ENCODE assay signal across 8 cellular contexts in genomic region chrX:154372612-154373022, GRCh38. TPM values are rescaled to one million over a fixed set of nuclear protein-coding genes. Genes with fewer than 3 reads are reported as not detected.
DNase-seq lines count a peak whose midpoint lies in the region; ATAC-seq and TF ChIP-seq lines count a peak whose summit lies in the region.

No MANE protein-coding gene starts in this region.

- H3K4me3 Mint-ChIP-seq in effector memory CD8-positive, alpha-beta T cell = peak overlapping the region; percentile 86 to 92

- H3K9ac ChIP-seq in OCI-LY3 (ENCODE audit: low read length) (peak overlapping the region; percentile 94), skeletal muscle satellite cell (ENCODE audit: low read depth, low read length) (peak overlapping the region; percentile 65)

- H3K27me3 Mint-ChIP-seq in effector memory CD8-positive, alpha-beta T cell = no peaks in the 10 kb centered on the region

- DNase-seq in GM12865 (ENCODE audit: low read depth) (peak; percentile 66), WERI-Rb-1 (no peak), SKM-1 (lab: John Stamatoyannopoulos, UW; ENCODE audit: unreplicated experiment) (no peak), H7 (no peak)
- DNase-seq in effector memory CD8-positive, alpha-beta T cell = peak in 2 of 3 experiments; percentile 37 to 44

- H3K27me3 ChIP-seq in OCI-LY3 (ENCODE audit: low read depth, low read length) (no peaks in the 10 kb centered on the region), skeletal muscle satellite cell (ENCODE audit: control insufficient read depth, insufficient read depth, low read length) (no peaks in the 10 kb centered on the region), WERI-Rb-1 (ENCODE audit: insufficient read depth, low read depth, severe bottlenecking) (peaks cover 4% of the 10 kb centered on the region), H7 (ENCODE audit: control insufficient read depth, insufficient read depth, low read length) (peaks cover 6% of the 10 kb centered on the region; the same call in 1 of the 2 replicates)

- peak overlapping the region; percentile 89 for H3K27ac ChIP-seq in OCI-LY3 (ENCODE audit: low read length)
- H3K27ac ChIP-seq in WERI-Rb-1 = no peak overlapping the region

- H3K9me3 ChIP-seq in OCI-LY3 (ENCODE audit: insufficient read depth, low read length) = no peaks in the 10 kb centered on the region
- H3K9me3 ChIP-seq in skeletal muscle satellite cell (replicated peaks; ENCODE audit: low read length) = no peaks in the 10 kb centered on the region
- no peaks in the 10 kb centered on the region for H3K9me3 ChIP-seq in WERI-Rb-1 (ENCODE audit: severe bottlenecking)

- H3K4me3 ChIP-seq in GM12865 (ENCODE audit: low read depth, low read length) (peak overlapping the region; percentile 44), OCI-LY3 (ENCODE audit: low read length) (peak overlapping the region; percentile 94), skeletal muscle satellite cell (ENCODE audit: low read length) (peak overlapping the region; percentile 74), WERI-Rb-1 (ENCODE audit: low read depth, low read length) (no peak overlapping the region), H7 (ENCODE audit: insufficient read depth, low read depth, low read length) (no peak overlapping the region; the same call in 1 of the 2 replicates)

- peak overlapping the region; percentile 92 to 96 for H3K27ac Mint-ChIP-seq in effector memory CD8-positive, alpha-beta T cell

- peaks cover 14 to 16% of the 10 kb centered on the region in 2 donors for H3K4me1 Mint-ChIP-seq in effector memory CD8-positive, alpha-beta T cell (ENCODE audit: low read depth in 2 of 2)

- H2AFZ ChIP-seq in OCI-LY3 (ENCODE audit: low read depth, low read length) = no peak overlapping the region

- H3K36me3 ChIP-seq in OCI-LY3 (replicated peaks; ENCODE audit: low read depth, low read length) (peaks cover 9% of the 10 kb centered on the region), skeletal muscle satellite cell (ENCODE audit: insufficient read depth, low read length) (peaks cover 20% of the 10 kb centered on the region), WERI-Rb-1 (peaks cover 26% of the 10 kb centered on the region), H7 (replicated peaks; ENCODE audit: control insufficient read depth, insufficient read depth, low read length) (peaks cover 4% of the 10 kb centered on the region)

- TF ChIP-seq CTCF in GM12865 (IDR thresholded peaks at IDR 0.05; ENCODE audit: insufficient read depth, low read depth, low read length, missing control alignments) (no peak), OCI-LY3 (IDR thresholded peaks at IDR 0.05; ENCODE audit: low read depth, low read length) (no peak), WERI-Rb-1 (IDR thresholded peaks at IDR 0.05; ENCODE audit: low read depth, low read length) (no peak)

- peaks cover 50% of the 10 kb centered on the region for H3K36me3 Mint-ChIP-seq in effector memory CD8-positive, alpha-beta T cell (ENCODE audit: insufficient read depth)

- no peaks in the 10 kb centered on the region for H3K9me3 Mint-ChIP-seq in effector memory CD8-positive, alpha-beta T cell

- H3K4me1 ChIP-seq in OCI-LY3 (ENCODE audit: low read length) (peaks cover 39% of the 10 kb centered on the region), skeletal muscle satellite cell (ENCODE audit: control insufficient read depth, insufficient read depth, low read length) (peaks cover 33% of the 10 kb centered on the region)

- ATAC-seq in effector memory CD8-positive, alpha-beta T cell (replicated peaks) = peak; percentile 11
- ATAC-seq in GM18870 (IDR thresholded peaks at IDR 0.05; ENCODE audit: unreplicated experiment) = no peak

- H3K79me2 ChIP-seq in OCI-LY3 (ENCODE audit: low read length) = peaks cover 34% of the 10 kb centered on the region

- peak overlapping the region; percentile 99 for H3K4me2 ChIP-seq in OCI-LY3 (ENCODE audit: low read length)
- peak overlapping the region; percentile 94 for H3K4me2 ChIP-seq in skeletal muscle satellite cell (ENCODE audit: low read length)

- peaks cover 13% of the 10 kb centered on the region for H4K20me1 ChIP-seq in OCI-LY3 (ENCODE audit: insufficient read depth, low read length)

RNA-seq across cellular contexts. Expression of gene FLNA, which starts 1.8 kb away (rescaled TPM):
- total RNA-seq in skeletal muscle satellite cell (2012; rRNA removed) = 1,046 and 1,316 TPM in 2 replicates
- total RNA-seq in H7 (2014; rRNA removed; shearing (Covaris generic)) = 799 and 827 TPM in 2 replicates

RNA-seq across cellular contexts. Expression of gene EMD, which starts 6.5 kb away (rescaled TPM):
- 33.2 and 44.3 TPM in 2 replicates for total RNA-seq in skeletal muscle satellite cell (2012; rRNA removed)
- 56.2 and 57.1 TPM in 2 replicates for total RNA-seq in H7 (2014; rRNA removed; shearing (Covaris generic))

RNA-seq across cellular contexts. Expression of gene RPL10, which starts 25.6 kb away (rescaled TPM):
- 2,217 and 3,625 TPM in 2 replicates for total RNA-seq in skeletal muscle satellite cell (2012; rRNA removed)
- 4,112 and 4,296 TPM in 2 replicates for total RNA-seq in H7 (2014; rRNA removed; shearing (Covaris generic))

RNA-seq across cellular contexts. Expression of gene DNASE1L1, which starts 36.4 kb away (rescaled TPM):
- total RNA-seq in skeletal muscle satellite cell (2012; rRNA removed) = 22.3 and 35.5 TPM in 2 replicates
- total RNA-seq in H7 (2014; rRNA removed; shearing (Covaris generic)) = 24.8 and 26.6 TPM in 2 replicates

RNA-seq across cellular contexts. Expression of gene TAFAZZIN, which starts 38.7 kb away (rescaled TPM):
- 13.1 and 16.0 TPM in 2 replicates for total RNA-seq in skeletal muscle satellite cell (2012; rRNA removed)
- total RNA-seq in H7 (2014; rRNA removed; shearing (Covaris generic)) = 38.6 and 71.3 TPM in 2 replicates

Comparison
In these comparisons a context has a peak if more than half of its experiments do, and no peak if none do; other contexts are left out.
1. DNase-seq: peak in GM12865 (single experiment) and effector memory CD8-positive, alpha-beta T cell (2 of 3); none in WERI-Rb-1 (single experiment), SKM-1 (single experiment) and H7 (single experiment).
2. H3K4me3 ChIP-seq: peak in GM12865 (single experiment), OCI-LY3 (single experiment) and skeletal muscle satellite cell (single experiment); none in WERI-Rb-1 (single experiment) and H7 (single experiment).